15 cellular contexts compared by ENCODE assay signal in genomic region chr14:68554231-68554630, GRCh38.
DNase-seq lines count a peak whose midpoint lies in the region; ATAC-seq, FAIRE-seq and TF ChIP-seq lines count a peak whose summit lies in the region.
"Had no signal": no experiment of that assay in that cellular context is flagged by ENCODE, and none has a peak within 500 bp of the region (broad histone marks: within the 10 kb centered on the region; RNA-seq: fewer than 3 reads in every experiment).

No MANE protein-coding gene starts in this region.

- H3K9me3 Mint-ChIP-seq in H9: peaks cover 0 to 3% of the 10 kb centered on the region in 2 experiments; a peak in 1 of 5 replicates
- H3K9me3 Mint-ChIP-seq: activated naive CD4-positive, alpha-beta T cell treated with anti-CD3 and anti-CD28 coated beads, Interleukin-2, amount 10 ng/mL, durations not matched to agents 7 days and 5 days had no signal

- H3K36me3 Mint-ChIP-seq in H9 (ENCODE audit: insufficient read depth in 1 of 3, low read depth in 3 of 3): peaks cover 0 to 2% (median 0%) of the 10 kb centered on the region in 3 experiments; a peak in 3 of 7 replicates
- H3K36me3 Mint-ChIP-seq: activated naive CD4-positive, alpha-beta T cell treated with anti-CD3 and anti-CD28 coated beads, Interleukin-2, amount 10 ng/mL, durations not matched to agents 7 days and 5 days had no signal

- no peaks in the 10 kb centered on the region for H3K79me2 ChIP-seq in H9 (ENCODE audit: insufficient read depth, low read length)
- H3K79me2 ChIP-seq in keratinocyte (ENCODE audit: control insufficient read depth, insufficient read depth, low read length): no peaks in the 10 kb centered on the region

- TF ChIP-seq CTCF in H9 (conservative IDR thresholded peaks at IDR 0.05) (no peak), keratinocyte (optimal IDR thresholded peaks at IDR 0.05 in 1 of 3, IDR thresholded peaks at IDR 0.05 in 1 of 3, conservative IDR thresholded peaks at IDR 0.05 in 1 of 3; ENCODE audit: extremely low read depth in 1 of 3, insufficient read depth in 2 of 3, low read length in 3 of 3) (no peak)

- no peaks in the 10 kb centered on the region for H4K20me1 ChIP-seq in H9 (ENCODE audit: control insufficient read depth, insufficient read depth, insufficient read length)
- H4K20me1 ChIP-seq in keratinocyte (ENCODE audit: control insufficient read depth, extremely low read depth, insufficient read depth, low read length): no peaks in the 10 kb centered on the region

- no peak overlapping the region for H4K5ac ChIP-seq in H9 (ENCODE audit: insufficient read length, low read depth, low read length)

- no peaks in the 10 kb centered on the region for H3K36me3 ChIP-seq in SJCRH30
- H3K36me3 ChIP-seq in keratinocyte (ENCODE audit: control insufficient read depth in 2 of 2, extremely low read depth in 1 of 2, insufficient read depth in 2 of 2, low read length in 2 of 2): peaks cover 0 to 2% of the 10 kb centered on the region in 2 experiments
- H3K36me3 ChIP-seq in stomach smooth muscle (ENCODE audit: control insufficient read depth in 2 of 2, insufficient read depth in 2 of 2, low read length in 2 of 2): no peaks in the 10 kb centered on the region
- H3K36me3 ChIP-seq: cardiac muscle cell, ovary had no signal

- H3K4me1 Mint-ChIP-seq in H9: peaks cover 37 to 49% of the 10 kb centered on the region in 2 experiments

- no peaks in the 10 kb centered on the region; the same call in 1 of the 2 replicates for H3K27me3 ChIP-seq in H9 (ENCODE audit: insufficient read depth, low read length)
- no peaks in the 10 kb centered on the region for H3K27me3 ChIP-seq in SJCRH30
- H3K27me3 ChIP-seq in keratinocyte (ENCODE audit: control insufficient read depth, extremely low read depth, insufficient read depth, low read length): no peaks in the 10 kb centered on the region
- H3K27me3 ChIP-seq in stomach smooth muscle (ENCODE audit: control insufficient read depth in 1 of 2, insufficient read depth in 2 of 2, low read length in 2 of 2): no peaks in the 10 kb centered on the region
- H3K27me3 ChIP-seq: cardiac muscle cell, ovary had no signal

- H2AFZ ChIP-seq in H9 (ENCODE audit: low read length) (no peak overlapping the region), keratinocyte (ENCODE audit: control insufficient read depth, low read length) (no peak overlapping the region)

- no peak overlapping the region for H2BK12ac ChIP-seq in H9 (ENCODE audit: insufficient read length, low read depth, low read length)

- H2BK5ac ChIP-seq in H9 (ENCODE audit: insufficient read length, low read length): no peak overlapping the region

- H3K9ac ChIP-seq in H9 (ENCODE audit: extremely low read depth, insufficient read length, low read length) (no peak overlapping the region), keratinocyte (ENCODE audit: control insufficient read depth, extremely low read depth, insufficient read depth, low read length) (peak overlapping the region; percentile 30), stomach smooth muscle (ENCODE audit: low read length in 2 of 2) (no peak overlapping the region)

- H3K4me2 ChIP-seq in H9 (ENCODE audit: insufficient read depth, insufficient read length, low read length): no peak overlapping the region
- H3K4me2 ChIP-seq in keratinocyte (ENCODE audit: control insufficient read depth, extremely low read depth, insufficient read depth, low read depth, low read length): peak overlapping the region; percentile 12

- no peaks in the 10 kb centered on the region for H3K23me2 ChIP-seq in H9 (ENCODE audit: insufficient read length, low read depth, low read length, poor library complexity, severe bottlenecking)

- no peak overlapping the region for H4K91ac ChIP-seq in H9 (ENCODE audit: insufficient read length, low read depth, low read length)

- H3K56ac ChIP-seq in H9 (ENCODE audit: insufficient read length, low read depth, low read length): no peak overlapping the region

- H3K14ac ChIP-seq in H9 (ENCODE audit: insufficient read depth, low read length): no peak overlapping the region

- peak; percentile 8 for DNase-seq in H9
- peak in 1 of 2 experiments; percentile 42 for DNase-seq in SJCRH30
- no peak for DNase-seq in keratinocyte (ENCODE audit: low read depth, low spot score)
- DNase-seq in GF-D8 (lab: John Stamatoyannopoulos, UW): no peak
- DNase-seq in NCI-H446 treated with DMSO at 0.1 percent for 48 hours (lab: John Stamatoyannopoulos, UW): no peak
- no peak for DNase-seq in medulla oblongata (ENCODE audit: extremely low spot score)
- DNase-seq: activated naive CD4-positive, alpha-beta T cell treated with anti-CD3 and anti-CD28 coated beads, Interleukin-2, amount 10 ng/mL, durations not matched to agents 7 days and 5 days; EL; KG1; NCI-H1436 treated with DMSO at 0.1 percent for 48 hours; stimulated activated CD4-positive, alpha-beta T cell treated with anti-CD3 and anti-CD28 coated beads, Interleukin-1b, Interleukin-23, amount 100 ng/mL, for 48 hours had no signal

- H2BK20ac ChIP-seq in H9 (ENCODE audit: low read depth, low read length, poor library complexity, severe bottlenecking): no peak overlapping the region

- WGBS in H9 (ENCODE audit: extremely low coverage, insufficient read length, low lambda C conversion rate): no CpG with 5 or more reads among the region's 4 CpGs

- H3K4me1 ChIP-seq in H9 (ENCODE audit: insufficient read depth, low read length) (peaks cover 11% of the 10 kb centered on the region), SJCRH30 (peaks cover 61% of the 10 kb centered on the region), keratinocyte (ENCODE audit: control insufficient read depth, extremely low read depth, insufficient read depth, low read length) (peaks cover 56% of the 10 kb centered on the region), stomach smooth muscle (ENCODE audit: control insufficient read depth, insufficient read depth, low read length) (peaks cover 40% of the 10 kb centered on the region)

- no peak overlapping the region for H2BK120ac ChIP-seq in H9 (ENCODE audit: low read depth, low read length, poor library complexity, severe bottlenecking)

- ATAC-seq in HG02970 (IDR thresholded peaks at IDR 0.05; ENCODE audit: low FRiP score, unreplicated experiment): no peak

- H3K23ac ChIP-seq in H9 (ENCODE audit: insufficient read length, low read depth, low read length): no peak overlapping the region

- H3K27ac Mint-ChIP-seq in H9: peak overlapping the region in 2 of 3 experiments; percentile 39 to 62; a peak in 2 of 7 replicates
- H3K27ac Mint-ChIP-seq: activated naive CD4-positive, alpha-beta T cell treated with anti-CD3 and anti-CD28 coated beads, Interleukin-2, amount 10 ng/mL, durations not matched to agents 7 days and 5 days had no signal

- H4K8ac ChIP-seq in H9 (replicated peaks; ENCODE audit: insufficient read length, low read depth, low read length): no peak overlapping the region

- H3K9me3 ChIP-seq in H9 (ENCODE audit: control insufficient read depth, low read depth, low read length): no peaks in the 10 kb centered on the region
- no peaks in the 10 kb centered on the region for H3K9me3 ChIP-seq in SJCRH30 (replicated peaks)
- H3K9me3 ChIP-seq in keratinocyte (ENCODE audit: control insufficient read depth, low read depth, low read length): no peaks in the 10 kb centered on the region
- H3K9me3 ChIP-seq in stomach smooth muscle (ENCODE audit: control insufficient read depth in 2 of 2, low read length in 2 of 2): no peaks in the 10 kb centered on the region
- H3K9me3 ChIP-seq: ovary had no signal

- no peak overlapping the region for H2AK5ac ChIP-seq in H9 (ENCODE audit: insufficient read length, low read length)

- no peak overlapping the region for H3K18ac ChIP-seq in H9 (ENCODE audit: insufficient read length, low read depth, low read length)

- dilution Hi-C loops in keratinocyte (cut with MboI; ENCODE audit: extremely low pct_ligation_motif_present, low sequenced_read_pairs): no loop called here

- no peaks in the 10 kb centered on the region for H3K79me1 ChIP-seq in H9 (ENCODE audit: insufficient read depth, low read depth, low read length, poor library complexity, severe bottlenecking)

- no peak overlapping the region for H3K4ac ChIP-seq in H9 (ENCODE audit: low read depth, low read length)

- H3T11ph ChIP-seq in H9 (ENCODE audit: low read length): no peak overlapping the region

- no peaks in the 10 kb centered on the region for H3K27me3 Mint-ChIP-seq in H9 (ENCODE audit: low read depth)

- H3K4me3 ChIP-seq in SJCRH30 (no peak overlapping the region), keratinocyte (ENCODE audit: control insufficient read depth in 2 of 3, extremely low read depth in 1 of 3, insufficient read depth in 2 of 3, low read depth in 1 of 3, low read length in 3 of 3) (no peak overlapping the region), stomach smooth muscle (ENCODE audit: low read length in 2 of 2) (no peak overlapping the region)
- H3K4me3 ChIP-seq: cardiac muscle cell, ovary had no signal

- H2BK15ac ChIP-seq in H9 (ENCODE audit: low read depth, low read length): no peak overlapping the region

- no peak overlapping the region for H3K27ac ChIP-seq in H9 (ENCODE audit: insufficient read length, low read depth, low read length)
- peak overlapping the region; percentile 100 for H3K27ac ChIP-seq in SJCRH30
- peak overlapping the region; percentile 60 for H3K27ac ChIP-seq in keratinocyte (ENCODE audit: control insufficient read depth, insufficient read depth, low read length)
- H3K27ac ChIP-seq in stomach smooth muscle (ENCODE audit: low read length): peak overlapping the region; percentile 53
- H3K27ac ChIP-seq: cardiac muscle cell, ovary had no signal

- H3K9me1 ChIP-seq in keratinocyte (ENCODE audit: control insufficient read depth, extremely low read depth, insufficient read depth, low read length): no peaks in the 10 kb centered on the region

- no peak overlapping the region for H3K4me3 Mint-ChIP-seq in H9
- H3K4me3 Mint-ChIP-seq: activated naive CD4-positive, alpha-beta T cell treated with anti-CD3 and anti-CD28 coated beads, Interleukin-2, amount 10 ng/mL, durations not matched to agents 7 days and 5 days had no signal

- FAIRE-seq in keratinocyte (lab: Jason Lieb, UNC): no peak
